ENCODE assay signal across 16 cellular contexts in the genomic region with DNA sequence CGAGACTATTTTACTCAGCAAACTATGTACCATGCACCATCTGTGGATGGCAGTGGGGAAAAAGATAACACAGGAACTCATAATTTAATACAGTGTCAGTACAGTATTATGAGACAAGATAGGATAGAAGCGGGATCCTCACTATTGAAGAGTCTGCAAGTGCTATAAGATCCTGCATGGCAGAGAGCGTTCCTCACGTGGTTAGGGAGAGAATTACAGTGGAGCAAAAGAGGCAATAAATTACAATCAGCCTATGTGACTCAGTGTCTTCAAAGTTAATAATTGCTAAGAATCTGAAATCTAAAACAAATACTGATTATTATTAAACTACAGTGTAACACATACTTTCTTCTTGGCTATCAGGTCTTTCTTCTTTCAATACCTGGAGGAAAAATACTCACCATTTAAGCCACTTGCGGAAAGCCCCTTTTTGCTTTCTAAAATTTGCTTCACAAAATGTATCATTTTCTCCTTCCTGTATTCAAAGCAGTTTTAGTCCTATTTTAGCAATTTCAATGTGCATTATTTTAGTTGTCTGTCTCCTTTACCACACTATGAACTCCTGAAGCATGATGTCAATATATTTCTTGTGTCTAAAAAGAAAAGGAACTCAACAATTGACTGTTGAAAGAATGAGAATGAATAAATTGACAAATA.
DNase-seq lines count a peak whose midpoint lies in the region; ATAC-seq and TF ChIP-seq lines count a peak whose summit lies in the region.
"Had no signal": no experiment of that assay in that cellular context is flagged by ENCODE, and none has a peak within 500 bp of the region (broad histone marks: within the 10 kb centered on the region; RNA-seq: fewer than 3 reads in every experiment).

No MANE protein-coding gene starts in this region.

- H3K36me3 Mint-ChIP-seq in endodermal cell (ENCODE audit: low read depth), result no peaks in the 10 kb centered on the region
- H3K36me3 Mint-ChIP-seq: stimulated activated effector memory CD8-positive, alpha-beta T cell treated with anti-CD3 and anti-CD28 coated beads, Interleukin-12 subunit alpha, Interleukin-12 subunit beta, amount 100 ng/mL, for 72 hours had no signal

- no peaks in the 10 kb centered on the region for H3K4me1 ChIP-seq in endodermal cell (ENCODE audit: control insufficient read depth, insufficient read depth, low read length)
- H3K4me1 ChIP-seq: body of pancreas had no signal

- H3K27ac Mint-ChIP-seq in endodermal cell, result no peak overlapping the region
- H3K27ac Mint-ChIP-seq: stimulated activated effector memory CD8-positive, alpha-beta T cell treated with anti-CD3 and anti-CD28 coated beads, Interleukin-12 subunit alpha, Interleukin-12 subunit beta, amount 100 ng/mL, for 72 hours had no signal

- 88 to 95% methylated on average over 4 to 5 of the region's 5 CpGs for WGBS in endodermal cell (ENCODE audit: insufficient coverage in 1 of 2, insufficient read length in 1 of 2), 2 experiments

- TF ChIP-seq CTCF in GM13977 (IDR thresholded peaks at IDR 0.05; ENCODE audit: extremely low read depth, insufficient read depth, missing control alignments) (no peak), endodermal cell (conservative IDR thresholded peaks at IDR 0.05) (peak; percentile 37)

- no peaks in the 10 kb centered on the region for H3K36me3 ChIP-seq in endodermal cell (ENCODE audit: control insufficient read depth, insufficient read depth, low read length)

- no peak overlapping the region for H3K4me3 Mint-ChIP-seq in endodermal cell
- H3K4me3 Mint-ChIP-seq: stimulated activated effector memory CD8-positive, alpha-beta T cell treated with anti-CD3 and anti-CD28 coated beads, Interleukin-12 subunit alpha, Interleukin-12 subunit beta, amount 100 ng/mL, for 72 hours had no signal

- H3K9ac ChIP-seq in endodermal cell (ENCODE audit: extremely low read depth, low read length, poor library complexity, severe bottlenecking), result no peak overlapping the region

- H3K9me3 ChIP-seq in endodermal cell (ENCODE audit: control insufficient read depth, low read length), result peaks cover 3% of the 10 kb centered on the region
- H3K9me3 ChIP-seq: body of pancreas had no signal

- in situ Hi-C loops in GM13977 (cut with MboI; ENCODE audit: low pct_unique_long_range_greater_than_20kb, low sequenced_read_pairs, unreplicated experiment), result no loop called here

- no peak overlapping the region for H3K4me3 ChIP-seq in endodermal cell (ENCODE audit: low read length)
- H3K4me3 ChIP-seq: body of pancreas, lung had no signal

- no peak overlapping the region for H3K27ac ChIP-seq in endodermal cell (ENCODE audit: low read depth, low read length)
- H3K27ac ChIP-seq: body of pancreas, C4-2B had no signal

- DNase-seq in GM13977 (ENCODE audit: low spot score) (peak; percentile 15), endodermal cell (no peak), NCI-H2029 treated with DMSO at 0.1 percent for 48 hours (lab: John Stamatoyannopoulos, UW) (no peak), D341Med (ENCODE audit: low spot score) (no peak), NCI-H187 treated with DMSO at 0.1 percent for 48 hours (lab: John Stamatoyannopoulos, UW) (no peak), AG20443 (ENCODE audit: low spot score) (no peak)
- DNase-seq: activated CD4-positive, CD25-positive, alpha-beta regulatory T cell treated with anti-CD3 and anti-CD28 coated beads, Interleukin-2, amount 50 U/mL, for 72 hours; body of pancreas; head of caudate nucleus; NCI-H1694; occipital lobe had no signal

- no peaks in the 10 kb centered on the region for H3K4me1 Mint-ChIP-seq in endodermal cell
- H3K4me1 Mint-ChIP-seq: stimulated activated effector memory CD8-positive, alpha-beta T cell treated with anti-CD3 and anti-CD28 coated beads, Interleukin-12 subunit alpha, Interleukin-12 subunit beta, amount 100 ng/mL, for 72 hours had no signal

- H3K9me3 Mint-ChIP-seq in endodermal cell, result peaks cover 9% of the 10 kb centered on the region

- no peaks in the 10 kb centered on the region for H3K27me3 ChIP-seq in endodermal cell (ENCODE audit: control insufficient read depth, insufficient read depth, low read length, poor library complexity, severe bottlenecking)
- H3K27me3 ChIP-seq: body of pancreas had no signal

- no peaks in the 10 kb centered on the region for H3K27me3 Mint-ChIP-seq in endodermal cell (ENCODE audit: insufficient read depth)

- ATAC-seq in GM19463 (IDR thresholded peaks at IDR 0.05; ENCODE audit: unreplicated experiment) (peak; percentile 74), HG02938 (IDR thresholded peaks at IDR 0.05; ENCODE audit: unreplicated experiment) (peak; percentile 54)
- ATAC-seq: body of pancreas; stimulated activated effector memory CD8-positive, alpha-beta T cell treated with anti-CD3 and anti-CD28 coated beads, Interleukin-12 subunit alpha, Interleukin-12 subunit beta, amount 100 ng/mL, for 72 hours had no signal
